8 cellular contexts compared by ENCODE assay signal in genomic region chr5:34538026-34538672, GRCh38.
DNase-seq lines count a peak whose midpoint lies in the region; ATAC-seq and TF ChIP-seq lines count a peak whose summit lies in the region.

No MANE protein-coding gene starts in this region.

- WGBS in stomach, 5 donors: 86 to 97% (median 93%) methylated on average over 3 of the region's 3 CpGs
- 86 to 100% (median 96%) methylated on average over 3 of the region's 3 CpGs for WGBS in spleen, 5 donors

- H3K36me3 ChIP-seq in Panc1 (ENCODE audit: control insufficient read depth, insufficient read depth, low read length) (no peaks in the 10 kb centered on the region), stomach (no peaks in the 10 kb centered on the region), spleen (no peaks in the 10 kb centered on the region)

- no peak for TF ChIP-seq EP300 in stomach (IDR thresholded peaks at IDR 0.05)

- no peaks in the 10 kb centered on the region for H3K9me3 ChIP-seq in Panc1 (ENCODE audit: control insufficient read depth, insufficient read depth, low read depth, low read length)
- no peaks in the 10 kb centered on the region for H3K9me3 ChIP-seq in stomach
- H3K9me3 ChIP-seq in spleen: no peaks in the 10 kb centered on the region

- ATAC-seq in Panc1 (no peak), foreskin keratinocyte (peak; percentile 39)

- peak; percentile 36; the same call in 1 of the 2 replicates for TF ChIP-seq CTCF in Panc1 (IDR thresholded peaks at IDR 0.05)
- TF ChIP-seq CTCF in foreskin keratinocyte (conservative IDR thresholded peaks at IDR 0.05): peak; percentile 64
- peak in 2 of 7 experiments; percentile 27 to 49 for TF ChIP-seq CTCF in stomach (IDR thresholded peaks at IDR 0.05)
- TF ChIP-seq CTCF in spleen (IDR thresholded peaks at IDR 0.05 in 8 of 11, conservative IDR thresholded peaks at IDR 0.05 in 3 of 11): peak in 3 of 11 experiments; percentile 18 to 32 (median 26)

- POLR2A ChIA-PET in Panc1 (lab: Charles Lee): no interaction called here

- BruUV-seq in Panc1 (replicated peaks; lab: Mats Ljungman, UMichigan): no TSS peak

- intact Hi-C loops in Panc1 (cut with micrococcal nuclease; ENCODE audit: unreplicated experiment): no loop called here
- intact Hi-C loops in stomach (cut with DNase I; ENCODE audit: low total_unique reads): no loop called here
- intact Hi-C loops in spleen (cut with DNase I; ENCODE audit: low total_unique reads): no loop called here

- in situ Hi-C loops in Panc1 (cut with HindIII; ENCODE audit: low pct_unique_long_range_greater_than_20kb, low sequenced_read_pairs): no loop called here

- CTCF ChIA-PET in Panc1 (lab: Charles Lee): interaction anchor here (0.5 kb wide), 1 partner anchor 459 kb away, joined by 4 read pairs; no protein-coding TSS in a partner anchor

- H3K4me1 ChIP-seq in Panc1 (ENCODE audit: control insufficient read depth, insufficient read depth, low read length): no peaks in the 10 kb centered on the region
- peaks cover 8% of the 10 kb centered on the region for H3K4me1 ChIP-seq in foreskin keratinocyte
- peaks cover 0 to 26% (median 8%) of the 10 kb centered on the region in 4 donors for H3K4me1 ChIP-seq in stomach
- no peaks in the 10 kb centered on the region for H3K4me1 ChIP-seq in spleen

- TF ChIP-seq POLR2A in stomach (IDR thresholded peaks at IDR 0.05) (no peak), spleen (IDR thresholded peaks at IDR 0.05) (no peak)

- H3K4me3 ChIP-seq in Panc1 (ENCODE audit: low read depth in 2 of 2, low read length in 2 of 2) (no peak overlapping the region), stomach (no peak overlapping the region), spleen (no peak overlapping the region)

- peak; percentile 4 for DNase-seq in activated naive CD4-positive, alpha-beta T cell treated with Interleukin-2 at 50 U/mL for 16 hours
- no peak for DNase-seq in activated naive CD4-positive, alpha-beta T cell (lab: John Stamatoyannopoulos, UW)
- DNase-seq in Panc1 (ENCODE audit: low read depth, low spot score) (no peak), foreskin keratinocyte (no peak), stomach (peak; percentile 38), NCI-H345 (lab: John Stamatoyannopoulos, UW) (no peak), spleen (no peak), NCI-H146 (lab: John Stamatoyannopoulos, UW) (no peak)

- H3K27ac ChIP-seq in Panc1 (ENCODE audit: low read length) (no peak overlapping the region), foreskin keratinocyte (no peak overlapping the region), stomach (no peak overlapping the region), spleen (no peak overlapping the region)

- H3K27me3 ChIP-seq in Panc1 (ENCODE audit: control insufficient read depth, insufficient read depth, low read length) (peaks cover 7% of the 10 kb centered on the region; the same call in 1 of the 2 replicates), foreskin keratinocyte (peaks cover 2% of the 10 kb centered on the region), stomach (no peaks in the 10 kb centered on the region), spleen (replicated peaks in 1 of 7) (peaks cover 0 to 15% (median 0%) of the 10 kb centered on the region in 7 donors)

Comparison
In these comparisons a context has a peak if more than half of its experiments do, and no peak if none do; other contexts are left out.
1. DNase-seq: peak in activated naive CD4-positive, alpha-beta T cell treated with Interleukin-2 at 50 U/mL for 16 hours (single experiment) and stomach (single experiment); none in activated naive CD4-positive, alpha-beta T cell (0 of 4), Panc1 (single experiment), foreskin keratinocyte (0 of 2), NCI-H345 (single experiment), spleen (single experiment) and NCI-H146 (single experiment).